ENCODE assay signal across 8 cellular contexts in the genomic region with DNA sequence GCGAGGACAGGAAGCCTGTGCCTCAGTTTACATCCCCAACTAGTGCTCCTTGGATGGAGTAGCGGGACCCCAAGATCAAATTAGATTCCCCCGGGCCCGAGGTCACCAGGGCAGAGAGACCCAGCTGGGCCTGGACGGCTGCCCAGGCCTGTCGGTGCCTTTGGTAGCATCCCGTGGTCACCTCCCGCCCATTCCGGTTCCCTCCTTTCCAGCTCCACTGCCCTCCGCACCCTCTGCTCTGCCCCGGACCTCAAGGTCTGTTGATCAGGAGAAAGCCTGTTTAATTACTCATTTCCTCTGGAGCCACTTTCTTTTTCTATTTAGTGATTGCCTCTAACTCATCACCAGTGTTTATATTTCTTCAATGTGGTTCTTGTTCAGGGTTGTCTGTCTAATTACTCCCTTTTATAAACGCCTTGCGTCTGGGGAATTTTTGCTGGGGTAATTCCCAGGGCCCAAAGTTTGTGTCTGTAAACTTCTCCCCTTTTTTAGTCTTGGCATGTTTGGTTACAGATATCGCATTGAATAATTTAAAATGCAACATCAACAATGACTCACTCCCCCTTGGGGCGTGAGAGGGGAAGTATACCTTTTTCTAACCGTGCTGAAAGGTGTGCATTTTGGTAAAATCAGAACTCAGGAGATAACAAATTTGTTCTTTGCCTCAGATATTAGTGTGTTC. TPM values are rescaled to one million over a fixed set of nuclear protein-coding genes. Genes with fewer than 3 reads are reported as not detected.
A peak's percentile ranks its signal among the peaks of the same experiment; 100 is the strongest.
DNase-seq lines count a peak whose midpoint lies in the region; ATAC-seq and TF ChIP-seq lines count a peak whose summit lies in the region.

No MANE protein-coding gene starts in this region.

- peak in 4 of 7 experiments; percentile 21 to 40 (median 29) for TF ChIP-seq CTCF in body of pancreas (IDR thresholded peaks at IDR 0.05)
- TF ChIP-seq CTCF in smooth muscle cell (IDR thresholded peaks at IDR 0.05; ENCODE audit: borderline replicate concordance, insufficient read depth, poor library complexity, severe bottlenecking), result no peak

- DNase-seq in G401 (ENCODE audit: low spot score) (peak; percentile 27), SW480 (ENCODE audit: low spot score) (peak; percentile 79), body of pancreas (peak; percentile 42 to 70 (median 60)), smooth muscle cell (lab: John Stamatoyannopoulos, UW; ENCODE audit: unreplicated experiment) (no peak), NCI-H187 treated with DMSO at 0.1 percent for 48 hours (lab: John Stamatoyannopoulos, UW) (no peak)

- peak overlapping the region; percentile 68 to 74 for H3K4me3 ChIP-seq in body of pancreas
- peak overlapping the region; percentile 56; the same call in 1 of the 2 replicates for H3K4me3 ChIP-seq in iPS-18c (ENCODE audit: insufficient read depth, low read depth, low read length)
- peak overlapping the region; percentile 83 for H3K4me3 ChIP-seq in smooth muscle cell

- H3K4me1 ChIP-seq in body of pancreas, result peaks cover 34% of the 10 kb centered on the region
- peaks cover 14% of the 10 kb centered on the region for H3K4me1 ChIP-seq in smooth muscle cell (ENCODE audit: low read depth)

- H3K27me3 ChIP-seq in body of pancreas, result no peaks in the 10 kb centered on the region
- no peaks in the 10 kb centered on the region for H3K27me3 ChIP-seq in smooth muscle cell (ENCODE audit: low read depth)

- H3K9ac ChIP-seq in smooth muscle cell (ENCODE audit: low read depth), result peak overlapping the region; percentile 82

- H2AFZ ChIP-seq in smooth muscle cell (ENCODE audit: low read depth), result no peak overlapping the region

- H3K9me3 ChIP-seq in body of pancreas (no peaks in the 10 kb centered on the region), iPS-18c (ENCODE audit: control insufficient read depth, insufficient read depth, low read length) (no peaks in the 10 kb centered on the region), smooth muscle cell (replicated peaks; ENCODE audit: low read depth) (no peaks in the 10 kb centered on the region)

- TF ChIP-seq POLR2A in body of pancreas (IDR thresholded peaks at IDR 0.05), result peak in 1 of 3 donors; percentile 27

- H3K79me2 ChIP-seq in smooth muscle cell (ENCODE audit: low read depth), result peaks cover 66% of the 10 kb centered on the region

- peaks cover 58% of the 10 kb centered on the region for H4K20me1 ChIP-seq in smooth muscle cell (ENCODE audit: low read depth)

- intact Hi-C loops in body of pancreas (cut with DNase I), result loop anchor here (5.0 kb wide), 2 partner anchors 42 to 63 kb away; no protein-coding TSS in a partner anchor

- H3F3A ChIP-seq in smooth muscle cell (ENCODE audit: low read depth), result no peaks in the 10 kb centered on the region

- ATAC-seq in HG02852 (IDR thresholded peaks at IDR 0.05; ENCODE audit: unreplicated experiment) (peak; percentile 21), body of pancreas (peak; percentile 34), GM21576 (IDR thresholded peaks at IDR 0.05; ENCODE audit: unreplicated experiment) (no peak)

- in situ Hi-C loops in G401 (cut with HindIII; ENCODE audit: low sequenced_read_pairs), result no loop called here

- H3K36me3 ChIP-seq in body of pancreas (replicated peaks in 1 of 2; ENCODE audit: insufficient read depth in 1 of 2, low read depth in 2 of 2) (no peaks in the 10 kb centered on the region), smooth muscle cell (ENCODE audit: low read depth) (no peaks in the 10 kb centered on the region)

- WGBS in body of pancreas, 2 donors, result 0 to 5% methylated on average over 11 to 16 of the region's 16 CpGs
- WGBS in smooth muscle cell (ENCODE audit: low lambda C conversion rate), result 24% methylated on average over 16 of the region's 16 CpGs

- peak overlapping the region; percentile 99 for H3K4me2 ChIP-seq in smooth muscle cell

- H3K27ac ChIP-seq in body of pancreas, result peak overlapping the region; percentile 63 to 87 (median 77)
- peak overlapping the region; percentile 84 for H3K27ac ChIP-seq in smooth muscle cell (ENCODE audit: low read depth)

RNA-seq across cellular contexts. Expression of a gene that starts 1.9 kb away (rescaled TPM):
- 13.4 and 20.8 TPM in 2 replicates for total RNA-seq in G401 (2014; rRNA removed; shearing (Covaris generic))
- total RNA-seq in body of pancreas (10 to 100 TPM; 16.2 to 17.6 TPM), smooth muscle cell (10.4 and 11.6 TPM in 2 replicates)
- polyA plus RNA-seq in smooth muscle cell, result 6.0 and 8.5 TPM in 2 replicates

Comparison
In these comparisons a context has a peak if more than half of its experiments do, and no peak if none do; other contexts are left out.
1. DNase-seq: peak in G401 (single experiment), SW480 (single experiment) and body of pancreas (4 of 4); none in smooth muscle cell (single experiment) and NCI-H187 treated with DMSO at 0.1 percent for 48 hours (single experiment).
2. Peak in every context shown above with its lines, with median percentiles within 50 percentile points of each other: H3K4me3 ChIP-seq.